ENCODE assay signal across 30 cellular contexts in genomic region chr1:196896355-196896754, GRCh38. TPM values are rescaled to one million over a fixed set of nuclear protein-coding genes. Genes with fewer than 3 reads are reported as not detected.
"Had no signal": no experiment of that assay in that cellular context is flagged by ENCODE, and none has a peak within 500 bp of the region (broad histone marks: within the 10 kb centered on the region; RNA-seq: fewer than 3 reads in every experiment).

No MANE protein-coding gene starts in this region.

- H3K4me3 ChIP-seq: esophagus muscularis mucosa, gastroesophageal sphincter, pancreas, psoas muscle, right atrium auricular region, stomach, transverse colon, uterus had no signal

- H3K27ac ChIP-seq: dorsolateral prefrontal cortex, esophagus muscularis mucosa, gastroesophageal sphincter, pancreas, psoas muscle, right atrium auricular region, stomach, transverse colon, uterus had no signal

- H3K9me3 ChIP-seq: esophagus muscularis mucosa, gastroesophageal sphincter, pancreas, psoas muscle, right atrium auricular region, stomach, transverse colon, uterus had no signal

- DNase-seq: activated CD4-positive, alpha-beta T cell treated with anti-CD3 and anti-CD28 coated beads for 36 hours; activated CD4-positive, alpha-beta T cell treated with anti-CD3 and anti-CD28 coated beads, Interleukin-2, amount 50 U/mL, for 4 hours; activated CD8-positive, alpha-beta memory T cell treated with anti-CD3 and anti-CD28 coated beads for 24 hours; activated CD8-positive, alpha-beta memory T cell treated with anti-CD3 and anti-CD28 coated beads, Interleukin-2, amount 50 U/mL, for 4 hours; activated T-cell treated with anti-CD3 and anti-CD28 coated beads, Interleukin-2, amount 50 U/mL, for 24 hours; aorta; central memory CD4-positive, alpha-beta T cell; dorsolateral prefrontal cortex; effector memory CD8-positive, alpha-beta T cell; head of caudate nucleus; hypothalamus; left ventricle myocardium superior; midbrain; psoas muscle; stimulated activated CD4-positive, alpha-beta T cell treated with anti-CD3 and anti-CD28 coated beads, Interleukin-1b, Interleukin-23, amount 100 ng/mL, for 48 hours; stomach; T-helper 9 cell; transverse colon; uterus had no signal

- ATAC-seq: activated CD4-positive, alpha-beta T cell treated with anti-CD3 and anti-CD28 coated beads for 36 hours; activated naive CD4-positive, alpha-beta T cell treated with anti-CD3 and anti-CD28 coated beads, Interleukin-2, amount 50 U/mL, for 72 hours; activated T-helper 17 cell treated with anti-CD3 and anti-CD28 coated beads, Interleukin-2, amount 50 U/mL, for 72 hours; effector memory CD8-positive, alpha-beta T cell; gastroesophageal sphincter; left ventricle myocardium superior; natural killer cell treated with Interleukin-12 subunit alpha and Interleukin-12 subunit beta and Interleukin-15 and Interleukin-18, amount 100 ng/mL, for 72 hours; psoas muscle had no signal

- H3K27me3 ChIP-seq: right atrium auricular region, transverse colon, uterus had no signal

- H3K4me1 ChIP-seq: esophagus muscularis mucosa, gastroesophageal sphincter, pancreas, psoas muscle, right atrium auricular region, transverse colon, uterus had no signal

- H3K36me3 ChIP-seq: esophagus muscularis mucosa, gastroesophageal sphincter, pancreas, right atrium auricular region, stomach, transverse colon, uterus had no signal

RNA-seq across cellular contexts. Expression of gene CFHR4, which starts 8.5 kb away (rescaled TPM):
- total RNA-seq: activated CD4-positive, alpha-beta T cell treated with anti-CD3 and anti-CD28 coated beads for 36 hours; activated naive CD4-positive, alpha-beta T cell treated with anti-CD3 and anti-CD28 coated beads, Interleukin-2, amount 50 U/mL, for 72 hours; activated T-helper 17 cell treated with anti-CD3 and anti-CD28 coated beads, Interleukin-2, amount 50 U/mL, for 72 hours; aorta; esophagus muscularis mucosa; gastroesophageal sphincter; left ventricle myocardium superior; natural killer cell treated with Interleukin-12 subunit alpha and Interleukin-12 subunit beta and Interleukin-15 and Interleukin-18, amount 100 ng/mL, for 72 hours; psoas muscle; right atrium auricular region; skeletal muscle tissue; stomach; transverse colon had no signal
- polyA plus RNA-seq: adipose tissue, aorta, pancreas, psoas muscle, stomach had no signal

RNA-seq across cellular contexts. Expression of gene CFHR2, which starts 47.2 kb away (rescaled TPM):
- total RNA-seq: activated CD4-positive, alpha-beta T cell treated with anti-CD3 and anti-CD28 coated beads for 36 hours; activated naive CD4-positive, alpha-beta T cell treated with anti-CD3 and anti-CD28 coated beads, Interleukin-2, amount 50 U/mL, for 72 hours; activated T-helper 17 cell treated with anti-CD3 and anti-CD28 coated beads, Interleukin-2, amount 50 U/mL, for 72 hours; aorta; esophagus muscularis mucosa; gastroesophageal sphincter; left ventricle myocardium superior; natural killer cell treated with Interleukin-12 subunit alpha and Interleukin-12 subunit beta and Interleukin-15 and Interleukin-18, amount 100 ng/mL, for 72 hours; psoas muscle; right atrium auricular region; skeletal muscle tissue; stomach; temporal lobe; transverse colon; uterus; WTC11 had no signal
- polyA plus RNA-seq: adipose tissue, aorta, pancreas, psoas muscle, stomach had no signal
